ENCODE assay signal across 15 cellular contexts in the genomic region with DNA sequence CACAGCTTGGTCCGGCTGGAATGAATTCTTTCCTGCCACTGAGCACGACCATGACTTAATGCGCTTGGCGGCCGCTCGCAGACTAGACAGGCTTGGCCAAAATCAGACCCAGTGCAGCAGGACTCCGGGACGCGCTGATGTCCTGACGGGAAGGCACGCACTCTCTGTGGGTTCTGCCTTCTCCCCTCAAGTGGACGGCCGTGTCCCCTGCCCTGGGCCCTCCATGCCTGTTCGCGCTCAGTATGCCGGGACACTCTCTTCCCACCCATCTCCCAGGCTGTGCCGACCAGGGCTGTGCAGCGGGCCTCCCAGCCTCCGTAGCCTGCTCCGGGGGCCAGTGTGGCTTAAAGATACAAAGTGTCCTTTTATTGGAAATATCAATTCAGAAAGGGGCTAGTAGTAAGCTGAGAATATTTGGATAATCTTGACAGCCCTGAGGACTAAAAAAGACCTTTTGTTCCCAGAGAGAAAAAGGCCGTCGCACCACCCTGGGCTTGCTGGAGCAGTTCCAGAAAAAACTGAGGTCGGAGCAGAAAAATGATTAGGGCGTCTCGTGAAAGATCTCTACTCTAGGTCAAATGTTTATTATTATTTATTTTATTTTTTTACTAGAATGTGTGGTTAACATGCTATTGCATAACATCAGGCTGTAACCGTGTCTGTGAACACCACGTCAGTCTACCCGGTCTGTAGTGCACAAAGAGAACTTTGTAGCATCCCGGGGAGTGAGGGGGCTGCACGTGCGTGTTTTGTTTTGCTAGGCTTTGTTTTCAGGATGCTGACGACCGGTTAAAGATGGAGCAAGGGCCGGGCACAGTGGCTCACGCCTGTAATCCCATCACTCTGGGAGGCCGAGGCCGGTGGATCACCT.
DNase-seq lines count a peak whose midpoint lies in the region; ATAC-seq and TF ChIP-seq lines count a peak whose summit lies in the region.
"Had no signal": no experiment of that assay in that cellular context is flagged by ENCODE, and none has a peak within 500 bp of the region (broad histone marks: within the 10 kb centered on the region; RNA-seq: fewer than 3 reads in every experiment).

No MANE protein-coding gene starts in this region.

- H3K4me3 ChIP-seq in foreskin fibroblast (ENCODE audit: low read depth in 1 of 2, low read length in 2 of 2): no peak overlapping the region
- no peak overlapping the region for H3K4me3 ChIP-seq in osteoblast (ENCODE audit: insufficient read depth, low read length)

- ATAC-seq in HG03196 (IDR thresholded peaks at IDR 0.05; ENCODE audit: unreplicated experiment): no peak
- ATAC-seq: esophagus mucosa had no signal

- H3K4me2 ChIP-seq in osteoblast (ENCODE audit: insufficient read depth, low read length): peak overlapping the region; percentile 52

- DNase-seq in DMS79 treated with DMSO at 0.1 percent for 48 hours (lab: John Stamatoyannopoulos, UW) (peak; percentile 19), DMS79 (lab: John Stamatoyannopoulos, UW) (no peak), foreskin fibroblast (peak; percentile 26 to 57), osteoblast (ENCODE audit: insufficient read length, low spot score, missing footprints) (no peak), SIG-M5 (lab: John Stamatoyannopoulos, UW) (no peak), mesenteric fat pad (ENCODE audit: low spot score) (no peak)
- DNase-seq in activated effector memory CD4-positive, alpha-beta T cell treated with anti-CD3 and anti-CD28 coated beads, Interleukin-2, amount 50 U/mL, for 16 hours: no peak
- DNase-seq: kidney glomerular epithelial cell; NCI-H1417 treated with DMSO at 0.1 percent for 48 hours; NCI-H748 treated with DMSO at 0.1 percent for 48 hours; SHP77 treated with DMSO at 0.1 percent for 48 hours; stimulated activated naive CD4-positive, alpha-beta T cell treated with Interleukin-2 at 50 U/mL for 16 hours had no signal

- no peaks in the 10 kb centered on the region for H3K9me3 ChIP-seq in osteoblast (ENCODE audit: low read depth, low read length)

- H3K79me2 ChIP-seq in osteoblast (ENCODE audit: insufficient read depth, low read length): no peaks in the 10 kb centered on the region

- H3K4me1 ChIP-seq in osteoblast (ENCODE audit: insufficient read depth, low read length): peaks cover 39% of the 10 kb centered on the region

- H3K27ac ChIP-seq in osteoblast (ENCODE audit: low read depth, low read length): peak overlapping the region; percentile 61
- H3K27ac ChIP-seq: 22Rv1 had no signal

- no peaks in the 10 kb centered on the region for H3K27me3 ChIP-seq in osteoblast (ENCODE audit: insufficient read depth, low read length)

- no peaks in the 10 kb centered on the region for H4K20me1 ChIP-seq in osteoblast (ENCODE audit: insufficient read depth, low read length)

- TF ChIP-seq CTCF in foreskin fibroblast (IDR thresholded peaks at IDR 0.05; ENCODE audit: low read depth, low read length): no peak
- TF ChIP-seq CTCF in osteoblast (IDR thresholded peaks at IDR 0.05; ENCODE audit: extremely low read depth, low read depth, low read length): no peak

- peak overlapping the region; percentile 77 for H2AFZ ChIP-seq in osteoblast (ENCODE audit: low read length)

- H3K36me3 ChIP-seq in osteoblast (ENCODE audit: insufficient read depth, low read length): no peaks in the 10 kb centered on the region

Comparison
In these comparisons a context has a peak if more than half of its experiments do, and no peak if none do; other contexts are left out.
1. DNase-seq: peak in DMS79 treated with DMSO at 0.1 percent for 48 hours (single experiment) and foreskin fibroblast (2 of 2); none in DMS79 (single experiment), osteoblast (single experiment), SIG-M5 (single experiment), activated effector memory CD4-positive, alpha-beta T cell treated with anti-CD3 and anti-CD28 coated beads, Interleukin-2, amount 50 U/mL, for 16 hours (single experiment) and mesenteric fat pad (single experiment).